8 cellular contexts compared by ENCODE assay signal in the genomic region with DNA sequence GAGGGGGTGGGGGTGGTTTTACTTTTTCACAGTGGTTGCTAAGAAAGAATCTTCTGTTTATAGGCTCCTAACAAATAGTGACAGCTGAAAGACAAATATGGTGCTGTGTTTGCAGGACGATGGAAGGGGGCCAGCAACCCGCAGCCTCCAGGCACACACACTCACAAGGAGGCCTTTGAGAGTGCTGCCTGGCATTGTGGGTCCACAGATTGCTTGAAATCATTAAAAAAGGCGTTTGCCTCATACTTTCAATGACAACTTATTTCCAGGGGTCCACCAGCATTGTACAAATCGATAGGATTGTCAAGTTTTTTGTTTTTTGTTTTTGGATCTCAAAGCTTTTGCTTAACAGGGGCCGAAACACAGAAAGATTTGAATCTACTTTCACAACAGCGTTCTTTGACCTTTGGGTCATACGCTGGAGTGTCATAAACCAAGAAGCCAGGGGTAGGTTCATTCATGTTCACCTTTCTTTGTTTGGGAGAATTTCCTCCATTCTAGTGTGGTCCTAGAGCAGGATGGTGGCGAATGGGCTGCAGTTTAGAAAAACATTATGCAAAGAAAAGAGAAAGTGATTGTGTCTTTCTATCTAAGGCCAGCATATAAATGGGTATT. TPM values are rescaled to one million over a fixed set of nuclear protein-coding genes. Genes with fewer than 3 reads are reported as not detected.
DNase-seq lines count a peak whose midpoint lies in the region; ATAC-seq and TF ChIP-seq lines count a peak whose summit lies in the region.
"Had no signal": no experiment of that assay in that cellular context is flagged by ENCODE, and none has a peak within 500 bp of the region (broad histone marks: within the 10 kb centered on the region; RNA-seq: fewer than 3 reads in every experiment).

No MANE protein-coding gene starts in this region.

- TF ChIP-seq POLR2A in heart left ventricle (IDR thresholded peaks at IDR 0.05) (no peak), uterus (IDR thresholded peaks at IDR 0.05) (no peak)

- peaks cover 0 to 4% of the 10 kb centered on the region in 2 donors for H3K9me3 Mint-ChIP-seq in activated naive CD4-positive, alpha-beta T cell treated with anti-CD3 and anti-CD28 coated beads, Interleukin-2, amount 50 U/mL, for 72 hours

- TF ChIP-seq CTCF in heart left ventricle (IDR thresholded peaks at IDR 0.05) (no peak), omental fat pad (IDR thresholded peaks at IDR 0.05) (no peak), uterus (IDR thresholded peaks at IDR 0.05) (no peak)

- peaks cover 3 to 55% (median 25%) of the 10 kb centered on the region in 12 donors for H3K4me1 ChIP-seq in heart left ventricle
- H3K4me1 ChIP-seq in uterus, result peaks cover 0 to 7% of the 10 kb centered on the region in 2 donors

- H3K27me3 ChIP-seq in heart left ventricle (no peaks in the 10 kb centered on the region), uterus (no peaks in the 10 kb centered on the region)

- H3K4me3 ChIP-seq in heart left ventricle, result peak overlapping the region in 2 of 12 donors; percentile 7 to 28
- no peak overlapping the region for H3K4me3 ChIP-seq in uterus

- H3K36me3 ChIP-seq in heart left ventricle (no peaks in the 10 kb centered on the region), uterus (no peaks in the 10 kb centered on the region)

- intact Hi-C loops in heart left ventricle (cut with DNase I), result loop anchor here in 7 of 10 donors (2.0 to 5.0 kb wide), 2 partner anchors 33 to 36 kb away; a partner anchor contains a TSS
- intact Hi-C loops in uterus (cut with DNase I; ENCODE audit: low total_unique reads), result no loop called here

- H3K27ac Mint-ChIP-seq in activated naive CD4-positive, alpha-beta T cell treated with anti-CD3 and anti-CD28 coated beads, Interleukin-2, amount 50 U/mL, for 72 hours, result no peak overlapping the region

- H3K27ac ChIP-seq in heart left ventricle, result peak overlapping the region; percentile 83 to 98 (median 90)
- peak overlapping the region; percentile 89 to 90 for H3K27ac ChIP-seq in uterus

- ATAC-seq in heart left ventricle (peak; percentile 71 to 84 (median 76)), omental fat pad (ENCODE audit: low FRiP score) (peak; percentile 3)
- ATAC-seq in activated naive CD4-positive, alpha-beta T cell treated with anti-CD3 and anti-CD28 coated beads, Interleukin-2, amount 50 U/mL, for 72 hours, result no peak

- H3K9me3 ChIP-seq in heart left ventricle, result peaks cover 0 to 11% (median 0%) of the 10 kb centered on the region in 12 donors
- H3K9me3 ChIP-seq in uterus, result no peaks in the 10 kb centered on the region

- WGBS in heart left ventricle, 4 donors, result 60 to 63% (median 62%) methylated on average over 8 of the region's 8 CpGs

- H3K36me3 Mint-ChIP-seq in activated naive CD4-positive, alpha-beta T cell treated with anti-CD3 and anti-CD28 coated beads, Interleukin-2, amount 50 U/mL, for 72 hours, result peaks cover 0 to 4% of the 10 kb centered on the region in 2 donors

- peak in 46 of 56 donors; percentile 1 to 77 (median 38) for DNase-seq in amygdala (lab: John Stamatoyannopoulos, UW)
- DNase-seq in heart left ventricle, result peak; percentile 75 to 89 (median 83)
- DNase-seq in omental fat pad (ENCODE audit: low spot score), result no peak
- peak; percentile 67 to 77 for DNase-seq in uterus
- no peak for DNase-seq in NCI-H1105 treated with DMSO at 0.1 percent for 48 hours (lab: John Stamatoyannopoulos, UW)
- DNase-seq in T-helper 1 cell, result no peak
- DNase-seq in activated naive CD4-positive, alpha-beta T cell treated with anti-CD3 and anti-CD28 coated beads, Interleukin-2, amount 50 U/mL, for 72 hours (ENCODE audit: low spot score in 2 of 2), result no peak
- DNase-seq: stimulated activated CD4-positive, alpha-beta T cell treated with anti-CD3 and anti-CD28 coated beads, Interleukin-15, amount 100 ng/mL, for 24 hours had no signal

RNA-seq across cellular contexts. Expression of a gene that starts 32.6 kb away (rescaled TPM):
- total RNA-seq in heart left ventricle (1,000 to 10,000 TPM in 1 of 9 donors, 100 to 1,000 TPM in 8; 111 to 1,156 (median 246) TPM), omental fat pad (100 to 1,000 TPM in 2 of 4 donors, 10 to 100 TPM in 2; 43.7 to 175 (median 107) TPM), uterus (100 to 1,000 TPM; 131 to 771 (median 450) TPM)
- polyA plus RNA-seq in heart left ventricle, result 100 to 1,000 TPM; 187 to 367 TPM
- total RNA-seq in activated naive CD4-positive, alpha-beta T cell treated with anti-CD3 and anti-CD28 coated beads, Interleukin-2, amount 50 U/mL, for 72 hours, result under 1 TPM in 1 of 2 donors, not detected in 1; 0.48 TPM

Comparison
In these comparisons a context has a peak if more than half of its experiments do, and no peak if none do; other contexts are left out.
1. DNase-seq: peak in amygdala (46 of 56), heart left ventricle (5 of 5) and uterus (2 of 2); none in omental fat pad (single experiment), NCI-H1105 treated with DMSO at 0.1 percent for 48 hours (single experiment), T-helper 1 cell (0 of 5) and activated naive CD4-positive, alpha-beta T cell treated with anti-CD3 and anti-CD28 coated beads, Interleukin-2, amount 50 U/mL, for 72 hours (0 of 2).
2. ATAC-seq: peak in heart left ventricle (4 of 4) and omental fat pad (single experiment); none in activated naive CD4-positive, alpha-beta T cell treated with anti-CD3 and anti-CD28 coated beads, Interleukin-2, amount 50 U/mL, for 72 hours (0 of 2).
3. RNA of a gene that starts 32.6 kb away (total RNA-seq): 131 to 771 TPM in uterus, 111 to 1,156 TPM in heart left ventricle and 43.7 to 175 TPM in omental fat pad; 0.48 TPM in activated naive CD4-positive, alpha-beta T cell treated with anti-CD3 and anti-CD28 coated beads, Interleukin-2, amount 50 U/mL, for 72 hours; every median in the first group is over 10 times any median in the second.